25 cellular contexts compared by ENCODE assay signal in genomic region chr4:25782482-25782881, GRCh38.
"Had no signal": no experiment of that assay in that cellular context is flagged by ENCODE, and none has a peak within 500 bp of the region (broad histone marks: within the 10 kb centered on the region; RNA-seq: fewer than 3 reads in every experiment).

No MANE protein-coding gene starts in this region.

- H3K4me3 ChIP-seq: MG63, SJSA1, SK-N-MC had no signal

- H3K27ac ChIP-seq: HL-60, SJSA1, SK-N-MC had no signal

- DNase-seq: Karpas-422, KG1, MG63, NCI-H1092, NCI-H1105 treated with DMSO at 0.1 percent for 48 hours, NCI-H1417 treated with DMSO at 0.1 percent for 48 hours, NCI-H146, NCI-H1694 treated with DMSO at 0.1 percent for 48 hours, NCI-H1930, NCI-H2081, NCI-H2107, NCI-H226, NCI-H446, NCI-H510A, NCI-H524 treated with DMSO at 0.1 percent for 48 hours, NCI-H69, NCI-H774, Right ventricle myocardium superior, RPMI8226, SIG-M5 had no signal

- FAIRE-seq: HTR-8/SVneo, RCC 7860 had no signal

- H3K9me3 ChIP-seq: MG63, SJSA1 had no signal

- H3K27me3 ChIP-seq: MG63, SJSA1 had no signal
